Comparison of ENCODE assay signal across 1 cellular context in genomic region chr9:124899845-124900244, GRCh38.
TF ChIP-seq lines count a peak whose summit lies in the region.

No MANE protein-coding gene starts in this region.

TF ChIP-seq in K562, 482 proteins besides CTCF, POLR2A, EP300 and RAD21 (continued from another document and continues in another):
- no peak for TF ChIP-seq AFF1 (IDR thresholded peaks at IDR 0.05; ENCODE audit: low read depth in 1 of 2, partially characterized antibody in 2 of 2)
- no peak for TF ChIP-seq HBP1 (CRISPR knock-in tag; IDR thresholded peaks at IDR 0.05)
- TF ChIP-seq PRPF4 (IDR thresholded peaks at IDR 0.05; ENCODE audit: insufficient read depth, low read depth, low read length, poor library complexity, severe bottlenecking): no peak
- TF ChIP-seq FOXJ3 (CRISPR knock-in tag; IDR thresholded peaks at IDR 0.05): no peak
- TF ChIP-seq RFX7 (CRISPR knock-in tag; IDR thresholded peaks at IDR 0.05): no peak
- TF ChIP-seq ZNF584 (CRISPR knock-in tag; IDR thresholded peaks at IDR 0.05; ENCODE audit: low read depth): 0 out of 2 replicates have a peak, but pooled peaks have one; percentile 34
- TF ChIP-seq NFYB (IDR thresholded peaks at IDR 0.05; ENCODE audit: extremely low read depth, insufficient read length): no peak
- no peak for TF ChIP-seq MBD2 (IDR thresholded peaks at IDR 0.05; ENCODE audit: borderline replicate concordance, low read depth)
- TF ChIP-seq EP400 (IDR thresholded peaks at IDR 0.05): peak; percentile 70
- TF ChIP-seq CBFB (CRISPR knock-in tag; IDR thresholded peaks at IDR 0.05): no peak
- TF ChIP-seq NCOR1 (IDR thresholded peaks at IDR 0.05): peak; percentile 71
- TF ChIP-seq ZNF174 (CRISPR knock-in tag; IDR thresholded peaks at IDR 0.05): no peak
- peak; percentile 16; the same call in 1 of the 2 replicates for TF ChIP-seq TEAD4 (IDR thresholded peaks at IDR 0.05; ENCODE audit: low read length)
- TF ChIP-seq TEAD4 (CRISPR knock-in tag; IDR thresholded peaks at IDR 0.05; ENCODE audit: borderline replicate concordance): no peak
- TF ChIP-seq MAFG (tag; conservative IDR thresholded peaks at IDR 0.05): peak; percentile 98
- TF ChIP-seq YBX1 (IDR thresholded peaks at IDR 0.05): no peak
- no peak for TF ChIP-seq ESRRA (IDR thresholded peaks at IDR 0.05; ENCODE audit: borderline replicate concordance, low read depth)
- TF ChIP-seq ZNF354B (CRISPR knock-in tag; IDR thresholded peaks at IDR 0.05): no peak
- no peak for TF ChIP-seq ZNF280A (IDR thresholded peaks at IDR 0.05; ENCODE audit: low read depth, partially characterized antibody)
- peak; percentile 62; the same call in 1 of the 2 replicates for TF ChIP-seq ARID4B (CRISPR knock-in tag; IDR thresholded peaks at IDR 0.05)
- TF ChIP-seq ZFPM2 (CRISPR knock-in tag; IDR thresholded peaks at IDR 0.05): no peak
- TF ChIP-seq IRF9 (tag; IDR thresholded peaks at IDR 0.05): no peak
- TF ChIP-seq MAFF (IDR thresholded peaks at IDR 0.05; ENCODE audit: low read length): peak; percentile 90
- no peak for TF ChIP-seq PURB (CRISPR knock-in tag; IDR thresholded peaks at IDR 0.05; ENCODE audit: low read depth)
- TF ChIP-seq ZNF707 (CRISPR knock-in tag; conservative IDR thresholded peaks at IDR 0.05): no peak
- peak; percentile 96 for TF ChIP-seq BHLHE40 (IDR thresholded peaks at IDR 0.05; ENCODE audit: low read length)
- no peak for TF ChIP-seq RERE (CRISPR knock-in tag; IDR thresholded peaks at IDR 0.05; ENCODE audit: borderline replicate concordance)
- TF ChIP-seq RBM39 (optimal IDR thresholded peaks at IDR 0.05; ENCODE audit: low read depth, low read length): no peak
- TF ChIP-seq PKNOX1 (IDR thresholded peaks at IDR 0.05): peak; percentile 16; the same call in 1 of the 2 replicates
- no peak for TF ChIP-seq MCM7 (IDR thresholded peaks at IDR 0.05)
- no peak for TF ChIP-seq KLF10 (CRISPR knock-in tag; IDR thresholded peaks at IDR 0.05)
- peak; percentile 67 for TF ChIP-seq ZFX (CRISPR knock-in tag; IDR thresholded peaks at IDR 0.05)
- TF ChIP-seq MED1 (CRISPR knock-in tag; IDR thresholded peaks at IDR 0.05; ENCODE audit: borderline replicate concordance): no peak
- TF ChIP-seq TCF15 (CRISPR knock-in tag; IDR thresholded peaks at IDR 0.05): no peak
- no peak for TF ChIP-seq ATF1 (CRISPR knock-in tag; IDR thresholded peaks at IDR 0.05)
- TF ChIP-seq ATF1 (tag; IDR thresholded peaks at IDR 0.05): peak; percentile 39
- TF ChIP-seq DMBX1 (CRISPR knock-in tag; IDR thresholded peaks at IDR 0.05; ENCODE audit: borderline replicate concordance): peak; percentile 57; the same call in 1 of the 2 replicates
- no peak for TF ChIP-seq DDX20 (tag; IDR thresholded peaks at IDR 0.05; ENCODE audit: low read depth)
- no peak for TF ChIP-seq CREB3 (tag; conservative IDR thresholded peaks at IDR 0.05; ENCODE audit: low read depth)
- TF ChIP-seq CHD4 (IDR thresholded peaks at IDR 0.05; ENCODE audit: insufficient read depth, insufficient replicate concordance, low read depth, low read length, poor library complexity, severe bottlenecking): no peak
- TF ChIP-seq L3MBTL2 (IDR thresholded peaks at IDR 0.05): peak; percentile 93
- TF ChIP-seq TAL1 (IDR thresholded peaks at IDR 0.05): peak; percentile 76
- TF ChIP-seq SRSF7 (optimal IDR thresholded peaks at IDR 0.05; ENCODE audit: low read depth, low read length): no peak
